Comparison of ENCODE assay signal across 1 cellular context in the genomic region with DNA sequence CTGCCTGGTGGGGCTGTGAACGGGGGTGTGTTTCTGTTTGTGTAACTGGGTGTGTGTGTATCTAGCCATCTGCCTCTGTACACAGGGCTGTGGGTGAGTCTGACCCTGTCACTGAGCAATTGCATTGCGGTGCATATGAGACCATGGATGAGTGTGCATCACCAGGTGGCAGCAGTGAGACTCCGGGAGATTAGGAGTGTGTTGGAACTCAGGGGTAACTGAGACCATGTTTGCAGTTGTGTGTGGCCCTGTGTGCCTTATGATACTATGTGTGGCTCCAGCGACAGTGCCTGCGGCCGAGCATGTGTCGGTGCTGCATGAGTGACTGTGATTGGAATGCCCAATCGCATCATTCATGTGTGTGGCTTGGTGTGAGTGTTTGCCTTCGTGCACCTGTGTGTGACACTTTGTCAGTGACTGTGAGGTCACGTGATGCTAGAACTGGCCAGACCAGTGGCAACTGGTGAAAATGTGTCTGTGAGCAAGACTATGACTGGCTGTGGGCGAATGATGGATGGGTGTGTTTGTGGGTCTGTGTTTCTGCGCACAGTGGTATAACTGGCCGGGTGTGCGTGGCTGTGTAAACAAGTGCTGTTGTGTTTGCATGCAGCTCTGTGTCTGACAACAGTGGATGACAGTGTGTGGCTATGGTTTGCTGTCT.
A peak's percentile ranks its signal among the peaks of the same experiment; 100 is the strongest.
TF ChIP-seq lines count a peak whose summit lies in the region.

No MANE protein-coding gene starts in this region.

TF ChIP-seq in HepG2, 621 proteins besides CTCF, POLR2A, EP300 and RAD21 (continued from another document and continues in another):
- TF ChIP-seq ZBTB21 (CRISPR knock-in tag; IDR thresholded peaks at IDR 0.05) (no peak; the same call in none of the 2 replicates), KDM1A (CRISPR knock-in tag; IDR thresholded peaks at IDR 0.05) (no peak), ATF7 (IDR thresholded peaks at IDR 0.05) (no peak), ATF7 (CRISPR knock-in tag; IDR thresholded peaks at IDR 0.05) (0 out of 2 replicates have a peak, but pooled peaks have one; percentile 6), ZNF556 (CRISPR knock-in tag; IDR thresholded peaks at IDR 0.05; ENCODE audit: borderline replicate concordance) (no peak), ZNF10 (CRISPR knock-in tag; IDR thresholded peaks at IDR 0.05; ENCODE audit: borderline replicate concordance, low read depth) (no peak), ZNF749 (CRISPR knock-in tag; IDR thresholded peaks at IDR 0.05; ENCODE audit: borderline replicate concordance) (no peak; the same call in 1 of the 2 replicates), MYC (CRISPR knock-in tag; IDR thresholded peaks at IDR 0.05; ENCODE audit: borderline replicate concordance) (no peak), NAIF1 (CRISPR knock-in tag; IDR thresholded peaks at IDR 0.05; ENCODE audit: borderline replicate concordance) (no peak), LCORL (IDR thresholded peaks at IDR 0.05) (no peak), LCORL (CRISPR knock-in tag; IDR thresholded peaks at IDR 0.05) (no peak), GABPA (IDR thresholded peaks at IDR 0.05; ENCODE audit: low read depth, low read length) (no peak), GABPA (CRISPR knock-in tag; IDR thresholded peaks at IDR 0.05; ENCODE audit: low read depth) (no peak), ZNF558 (CRISPR knock-in tag; IDR thresholded peaks at IDR 0.05; ENCODE audit: borderline replicate concordance) (no peak), CHD2 (IDR thresholded peaks at IDR 0.05; ENCODE audit: low read depth, low read length) (no peak), SMARCC2 (IDR thresholded peaks at IDR 0.05) (no peak), ZNF629 (CRISPR knock-in tag; conservative IDR thresholded peaks at IDR 0.05) (no peak), ZNF430 (CRISPR knock-in tag; IDR thresholded peaks at IDR 0.05) (no peak), IRX3 (CRISPR knock-in tag; IDR thresholded peaks at IDR 0.05; ENCODE audit: borderline replicate concordance, low read depth) (no peak), BCL6 (CRISPR knock-in tag; IDR thresholded peaks at IDR 0.05) (0 out of 2 replicates have a peak, but pooled peaks have one; percentile 7), ZNF343 (CRISPR knock-in tag; IDR thresholded peaks at IDR 0.05) (no peak)
- TF ChIP-seq, protein P1, sequence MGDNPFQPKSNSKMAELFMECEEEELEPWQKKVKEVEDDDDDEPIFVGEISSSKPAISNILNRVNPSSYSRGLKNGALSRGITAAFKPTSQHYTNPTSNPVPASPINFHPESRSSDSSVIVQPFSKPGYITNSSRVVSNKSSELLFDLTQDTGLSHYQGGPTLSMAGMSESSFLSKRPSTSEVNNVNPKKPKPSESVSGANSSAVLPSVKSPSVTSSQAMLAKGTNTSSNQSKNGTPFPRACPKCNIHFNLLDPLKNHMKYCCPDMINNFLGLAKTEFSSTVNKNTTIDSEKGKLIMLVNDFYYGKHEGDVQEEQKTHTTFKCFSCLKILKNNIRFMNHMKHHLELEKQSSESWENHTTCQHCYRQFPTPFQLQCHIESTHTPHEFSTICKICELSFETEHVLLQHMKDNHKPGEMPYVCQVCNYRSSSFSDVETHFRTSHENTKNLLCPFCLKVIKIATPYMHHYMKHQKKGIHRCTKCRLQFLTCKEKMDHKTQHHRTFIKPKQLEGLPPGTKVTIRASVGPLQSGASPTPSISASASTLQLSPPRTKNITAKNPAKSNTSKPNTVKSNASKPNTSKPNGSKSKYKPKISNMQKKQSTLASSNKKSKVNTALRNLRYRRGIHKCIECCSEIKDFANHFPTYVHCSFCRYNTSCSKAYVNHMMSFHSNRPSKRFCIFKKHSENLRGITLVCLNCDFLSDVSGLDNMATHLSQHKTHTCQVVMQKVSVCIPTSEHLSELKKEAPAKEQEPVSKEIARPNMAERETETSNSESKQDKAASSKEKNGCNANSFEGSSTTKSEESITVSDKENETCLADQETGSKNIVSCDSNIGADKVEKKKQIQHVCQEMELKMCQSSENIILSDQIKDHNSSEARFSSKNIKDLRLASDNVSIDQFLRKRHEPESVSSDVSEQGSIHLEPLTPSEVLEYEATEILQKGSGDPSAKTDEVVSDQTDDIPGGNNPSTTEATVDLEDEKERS (CRISPR knock-in tag; IDR thresholded peaks at IDR 0.05), result peak; percentile 83; the same call in 1 of the 2 replicates
- TF ChIP-seq, protein P2, sequence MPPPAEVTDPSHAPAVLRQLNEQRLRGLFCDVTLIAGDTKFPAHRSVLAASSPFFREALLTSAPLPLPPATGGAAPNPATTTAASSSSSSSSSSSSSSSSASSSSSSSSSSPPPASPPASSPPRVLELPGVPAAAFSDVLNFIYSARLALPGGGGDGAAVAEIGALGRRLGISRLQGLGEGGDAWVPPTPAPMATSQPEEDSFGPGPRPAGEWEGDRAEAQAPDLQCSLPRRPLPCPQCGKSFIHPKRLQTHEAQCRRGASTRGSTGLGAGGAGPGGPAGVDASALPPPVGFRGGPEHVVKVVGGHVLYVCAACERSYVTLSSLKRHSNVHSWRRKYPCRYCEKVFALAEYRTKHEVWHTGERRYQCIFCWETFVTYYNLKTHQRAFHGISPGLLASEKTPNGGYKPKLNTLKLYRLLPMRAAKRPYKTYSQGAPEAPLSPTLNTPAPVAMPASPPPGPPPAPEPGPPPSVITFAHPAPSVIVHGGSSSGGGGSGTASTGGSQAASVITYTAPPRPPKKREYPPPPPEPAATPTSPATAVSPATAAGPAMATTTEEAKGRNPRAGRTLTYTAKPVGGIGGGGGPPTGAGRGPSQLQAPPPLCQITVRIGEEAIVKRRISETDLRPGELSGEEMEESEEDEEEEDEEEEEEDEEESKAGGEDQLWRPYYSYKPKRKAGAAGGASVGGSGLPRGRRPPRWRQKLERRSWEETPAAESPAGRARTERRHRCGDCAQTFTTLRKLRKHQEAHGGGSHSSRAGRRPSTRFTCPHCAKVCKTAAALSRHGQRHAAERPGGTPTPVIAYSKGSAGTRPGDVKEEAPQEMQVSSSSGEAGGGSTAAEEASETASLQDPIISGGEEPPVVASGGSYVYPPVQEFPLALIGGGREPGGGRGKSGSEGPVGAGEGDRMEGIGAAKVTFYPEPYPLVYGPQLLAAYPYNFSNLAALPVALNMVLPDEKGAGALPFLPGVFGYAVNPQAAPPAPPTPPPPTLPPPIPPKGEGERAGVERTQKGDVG (CRISPR knock-in tag; IDR thresholded peaks at IDR 0.05; ENCODE audit: borderline replicate concordance), result no peak
- TF ChIP-seq, protein P3, sequence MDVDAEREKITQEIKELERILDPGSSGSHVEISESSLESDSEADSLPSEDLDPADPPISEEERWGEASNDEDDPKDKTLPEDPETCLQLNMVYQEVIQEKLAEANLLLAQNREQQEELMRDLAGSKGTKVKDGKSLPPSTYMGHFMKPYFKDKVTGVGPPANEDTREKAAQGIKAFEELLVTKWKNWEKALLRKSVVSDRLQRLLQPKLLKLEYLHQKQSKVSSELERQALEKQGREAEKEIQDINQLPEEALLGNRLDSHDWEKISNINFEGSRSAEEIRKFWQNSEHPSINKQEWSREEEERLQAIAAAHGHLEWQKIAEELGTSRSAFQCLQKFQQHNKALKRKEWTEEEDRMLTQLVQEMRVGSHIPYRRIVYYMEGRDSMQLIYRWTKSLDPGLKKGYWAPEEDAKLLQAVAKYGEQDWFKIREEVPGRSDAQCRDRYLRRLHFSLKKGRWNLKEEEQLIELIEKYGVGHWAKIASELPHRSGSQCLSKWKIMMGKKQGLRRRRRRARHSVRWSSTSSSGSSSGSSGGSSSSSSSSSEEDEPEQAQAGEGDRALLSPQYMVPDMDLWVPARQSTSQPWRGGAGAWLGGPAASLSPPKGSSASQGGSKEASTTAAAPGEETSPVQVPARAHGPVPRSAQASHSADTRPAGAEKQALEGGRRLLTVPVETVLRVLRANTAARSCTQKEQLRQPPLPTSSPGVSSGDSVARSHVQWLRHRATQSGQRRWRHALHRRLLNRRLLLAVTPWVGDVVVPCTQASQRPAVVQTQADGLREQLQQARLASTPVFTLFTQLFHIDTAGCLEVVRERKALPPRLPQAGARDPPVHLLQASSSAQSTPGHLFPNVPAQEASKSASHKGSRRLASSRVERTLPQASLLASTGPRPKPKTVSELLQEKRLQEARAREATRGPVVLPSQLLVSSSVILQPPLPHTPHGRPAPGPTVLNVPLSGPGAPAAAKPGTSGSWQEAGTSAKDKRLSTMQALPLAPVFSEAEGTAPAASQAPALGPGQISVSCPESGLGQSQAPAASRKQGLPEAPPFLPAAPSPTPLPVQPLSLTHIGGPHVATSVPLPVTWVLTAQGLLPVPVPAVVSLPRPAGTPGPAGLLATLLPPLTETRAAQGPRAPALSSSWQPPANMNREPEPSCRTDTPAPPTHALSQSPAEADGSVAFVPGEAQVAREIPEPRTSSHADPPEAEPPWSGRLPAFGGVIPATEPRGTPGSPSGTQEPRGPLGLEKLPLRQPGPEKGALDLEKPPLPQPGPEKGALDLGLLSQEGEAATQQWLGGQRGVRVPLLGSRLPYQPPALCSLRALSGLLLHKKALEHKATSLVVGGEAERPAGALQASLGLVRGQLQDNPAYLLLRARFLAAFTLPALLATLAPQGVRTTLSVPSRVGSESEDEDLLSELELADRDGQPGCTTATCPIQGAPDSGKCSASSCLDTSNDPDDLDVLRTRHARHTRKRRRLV (CRISPR knock-in tag; IDR thresholded peaks at IDR 0.05), result 0 out of 2 replicates have a peak, but pooled peaks have one; percentile 22
- TF ChIP-seq, protein P4, sequence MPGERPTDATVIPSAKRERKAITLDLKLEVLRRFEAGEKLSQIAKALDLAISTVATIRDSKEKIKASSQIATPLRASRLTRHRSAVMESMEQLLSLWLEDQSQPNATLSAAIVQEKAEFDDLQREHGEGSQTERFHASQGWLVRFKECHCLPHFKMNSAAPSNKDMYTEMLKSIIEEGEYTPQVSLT (CRISPR knock-in tag; IDR thresholded peaks at IDR 0.05; ENCODE audit: borderline replicate concordance, low read depth), result no peak
- TF ChIP-seq, protein P5, sequence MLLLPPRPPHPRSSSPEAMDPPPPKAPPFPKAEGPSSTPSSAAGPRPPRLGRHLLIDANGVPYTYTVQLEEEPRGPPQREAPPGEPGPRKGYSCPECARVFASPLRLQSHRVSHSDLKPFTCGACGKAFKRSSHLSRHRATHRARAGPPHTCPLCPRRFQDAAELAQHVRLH (CRISPR knock-in tag; IDR thresholded peaks at IDR 0.05; ENCODE audit: borderline replicate concordance, low read depth), result peak; percentile 50; the same call in 1 of the 2 replicates
- TF ChIP-seq, protein P6, sequence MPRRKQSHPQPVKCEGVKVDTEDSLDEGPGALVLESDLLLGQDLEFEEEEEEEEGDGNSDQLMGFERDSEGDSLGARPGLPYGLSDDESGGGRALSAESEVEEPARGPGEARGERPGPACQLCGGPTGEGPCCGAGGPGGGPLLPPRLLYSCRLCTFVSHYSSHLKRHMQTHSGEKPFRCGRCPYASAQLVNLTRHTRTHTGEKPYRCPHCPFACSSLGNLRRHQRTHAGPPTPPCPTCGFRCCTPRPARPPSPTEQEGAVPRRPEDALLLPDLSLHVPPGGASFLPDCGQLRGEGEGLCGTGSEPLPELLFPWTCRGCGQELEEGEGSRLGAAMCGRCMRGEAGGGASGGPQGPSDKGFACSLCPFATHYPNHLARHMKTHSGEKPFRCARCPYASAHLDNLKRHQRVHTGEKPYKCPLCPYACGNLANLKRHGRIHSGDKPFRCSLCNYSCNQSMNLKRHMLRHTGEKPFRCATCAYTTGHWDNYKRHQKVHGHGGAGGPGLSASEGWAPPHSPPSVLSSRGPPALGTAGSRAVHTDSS (CRISPR knock-in tag; conservative IDR thresholded peaks at IDR 0.05), result no peak
- TF ChIP-seq, protein P7, sequence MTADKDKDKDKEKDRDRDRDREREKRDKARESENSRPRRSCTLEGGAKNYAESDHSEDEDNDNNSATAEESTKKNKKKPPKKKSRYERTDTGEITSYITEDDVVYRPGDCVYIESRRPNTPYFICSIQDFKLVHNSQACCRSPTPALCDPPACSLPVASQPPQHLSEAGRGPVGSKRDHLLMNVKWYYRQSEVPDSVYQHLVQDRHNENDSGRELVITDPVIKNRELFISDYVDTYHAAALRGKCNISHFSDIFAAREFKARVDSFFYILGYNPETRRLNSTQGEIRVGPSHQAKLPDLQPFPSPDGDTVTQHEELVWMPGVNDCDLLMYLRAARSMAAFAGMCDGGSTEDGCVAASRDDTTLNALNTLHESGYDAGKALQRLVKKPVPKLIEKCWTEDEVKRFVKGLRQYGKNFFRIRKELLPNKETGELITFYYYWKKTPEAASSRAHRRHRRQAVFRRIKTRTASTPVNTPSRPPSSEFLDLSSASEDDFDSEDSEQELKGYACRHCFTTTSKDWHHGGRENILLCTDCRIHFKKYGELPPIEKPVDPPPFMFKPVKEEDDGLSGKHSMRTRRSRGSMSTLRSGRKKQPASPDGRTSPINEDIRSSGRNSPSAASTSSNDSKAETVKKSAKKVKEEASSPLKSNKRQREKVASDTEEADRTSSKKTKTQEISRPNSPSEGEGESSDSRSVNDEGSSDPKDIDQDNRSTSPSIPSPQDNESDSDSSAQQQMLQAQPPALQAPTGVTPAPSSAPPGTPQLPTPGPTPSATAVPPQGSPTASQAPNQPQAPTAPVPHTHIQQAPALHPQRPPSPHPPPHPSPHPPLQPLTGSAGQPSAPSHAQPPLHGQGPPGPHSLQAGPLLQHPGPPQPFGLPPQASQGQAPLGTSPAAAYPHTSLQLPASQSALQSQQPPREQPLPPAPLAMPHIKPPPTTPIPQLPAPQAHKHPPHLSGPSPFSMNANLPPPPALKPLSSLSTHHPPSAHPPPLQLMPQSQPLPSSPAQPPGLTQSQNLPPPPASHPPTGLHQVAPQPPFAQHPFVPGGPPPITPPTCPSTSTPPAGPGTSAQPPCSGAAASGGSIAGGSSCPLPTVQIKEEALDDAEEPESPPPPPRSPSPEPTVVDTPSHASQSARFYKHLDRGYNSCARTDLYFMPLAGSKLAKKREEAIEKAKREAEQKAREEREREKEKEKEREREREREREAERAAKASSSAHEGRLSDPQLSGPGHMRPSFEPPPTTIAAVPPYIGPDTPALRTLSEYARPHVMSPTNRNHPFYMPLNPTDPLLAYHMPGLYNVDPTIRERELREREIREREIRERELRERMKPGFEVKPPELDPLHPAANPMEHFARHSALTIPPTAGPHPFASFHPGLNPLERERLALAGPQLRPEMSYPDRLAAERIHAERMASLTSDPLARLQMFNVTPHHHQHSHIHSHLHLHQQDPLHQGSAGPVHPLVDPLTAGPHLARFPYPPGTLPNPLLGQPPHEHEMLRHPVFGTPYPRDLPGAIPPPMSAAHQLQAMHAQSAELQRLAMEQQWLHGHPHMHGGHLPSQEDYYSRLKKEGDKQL (CRISPR knock-in tag; IDR thresholded peaks at IDR 0.05; ENCODE audit: low read depth), result 0 out of 2 replicates have a peak, but pooled peaks have one; percentile 45
- TF ChIP-seq, protein P8, sequence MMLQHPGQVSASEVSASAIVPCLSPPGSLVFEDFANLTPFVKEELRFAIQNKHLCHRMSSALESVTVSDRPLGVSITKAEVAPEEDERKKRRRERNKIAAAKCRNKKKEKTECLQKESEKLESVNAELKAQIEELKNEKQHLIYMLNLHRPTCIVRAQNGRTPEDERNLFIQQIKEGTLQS (CRISPR knock-in tag; IDR thresholded peaks at IDR 0.05), result peak; percentile 49; the same call in 1 of the 2 replicates
- TF ChIP-seq, protein P9, sequence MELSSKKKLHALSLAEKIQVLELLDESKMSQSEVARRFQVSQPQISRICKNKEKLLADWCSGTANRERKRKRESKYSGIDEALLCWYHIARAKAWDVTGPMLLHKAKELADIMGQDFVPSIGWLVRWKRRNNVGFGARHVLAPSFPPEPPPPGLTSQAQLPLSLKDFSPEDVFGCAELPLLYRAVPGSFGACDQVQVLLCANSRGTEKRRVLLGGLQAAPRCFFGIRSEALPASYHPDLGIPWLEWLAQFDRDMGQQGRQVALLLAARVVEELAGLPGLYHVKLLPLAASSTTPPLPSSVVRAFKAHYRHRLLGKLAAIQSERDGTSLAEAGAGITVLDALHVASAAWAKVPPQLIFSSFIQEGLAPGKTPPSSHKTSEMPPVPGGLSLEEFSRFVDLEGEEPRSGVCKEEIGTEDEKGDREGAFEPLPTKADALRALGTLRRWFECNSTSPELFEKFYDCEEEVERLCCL (CRISPR knock-in tag; IDR thresholded peaks at IDR 0.05; ENCODE audit: borderline replicate concordance), result no peak
